9 cellular contexts compared by ENCODE assay signal in genomic region chr1:204150702-204151561, GRCh38. TPM values are rescaled to one million over a fixed set of nuclear protein-coding genes. Genes with fewer than 3 reads are reported as not detected.
DNase-seq lines count a peak whose midpoint lies in the region; TF ChIP-seq lines count a peak whose summit lies in the region.
"Had no signal": no experiment of that assay in that cellular context is flagged by ENCODE, and none has a peak within 500 bp of the region (broad histone marks: within the 10 kb centered on the region; RNA-seq: fewer than 3 reads in every experiment).

No MANE protein-coding gene starts in this region.

- intact Hi-C loops in activated T-helper 1 cell treated with anti-CD3 and anti-CD28 coated beads, Interleukin-12 subunit alpha, Interleukin-12 subunit beta, Interleukin-2, Interleukin-4 antibody, amounts not matched to agents 30 ng/mL and 10 ng/mL and 1 ng/mL, durations not matched to agents 14 hours and 24 hours and 36 hours (cut with micrococcal nuclease), result no loop called here

- TF ChIP-seq CTCF in HFF-Myc (IDR thresholded peaks at IDR 0.05; ENCODE audit: low read depth, low read length, missing control alignments) (no peak), right atrium auricular region (IDR thresholded peaks at IDR 0.05) (no peak)

- no peak overlapping the region for H3K27ac Mint-ChIP-seq in activated T-helper 1 cell treated with anti-CD3 and anti-CD28 coated beads, Interleukin-12 subunit alpha, Interleukin-12 subunit beta, Interleukin-2, Interleukin-4 antibody, amounts not matched to agents 30 ng/mL and 10 ng/mL and 1 ng/mL, durations not matched to agents 14 hours and 24 hours and 36 hours

- H3K4me1 ChIP-seq in right atrium auricular region, result peaks cover 0 to 26% of the 10 kb centered on the region in 2 donors

- peaks cover 28% of the 10 kb centered on the region for H3K27me3 Mint-ChIP-seq in activated T-helper 1 cell treated with anti-CD3 and anti-CD28 coated beads, Interleukin-12 subunit alpha, Interleukin-12 subunit beta, Interleukin-2, Interleukin-4 antibody, amounts not matched to agents 30 ng/mL and 10 ng/mL and 1 ng/mL, durations not matched to agents 14 hours and 24 hours and 36 hours (ENCODE audit: insufficient read depth)

- H3K36me3 Mint-ChIP-seq in activated T-helper 1 cell treated with anti-CD3 and anti-CD28 coated beads, Interleukin-12 subunit alpha, Interleukin-12 subunit beta, Interleukin-2, Interleukin-4 antibody, amounts not matched to agents 30 ng/mL and 10 ng/mL and 1 ng/mL, durations not matched to agents 14 hours and 24 hours and 36 hours (ENCODE audit: low read depth), result no peaks in the 10 kb centered on the region

- H3K9me3 ChIP-seq in right atrium auricular region, result no peaks in the 10 kb centered on the region

- H3K4me3 ChIP-seq in HFF-Myc (replicated peaks; ENCODE audit: low read depth, low read length), result peak overlapping the region; percentile 50
- H3K4me3 ChIP-seq in right atrium auricular region, result peak overlapping the region; percentile 59 to 72
- peak overlapping the region; percentile 61 for H3K4me3 ChIP-seq in skeletal muscle cell (ENCODE audit: low read depth, low read length)

- no peaks in the 10 kb centered on the region for H3K4me1 Mint-ChIP-seq in activated T-helper 1 cell treated with anti-CD3 and anti-CD28 coated beads, Interleukin-12 subunit alpha, Interleukin-12 subunit beta, Interleukin-2, Interleukin-4 antibody, amounts not matched to agents 30 ng/mL and 10 ng/mL and 1 ng/mL, durations not matched to agents 14 hours and 24 hours and 36 hours (ENCODE audit: low read depth)

- H3K36me3 ChIP-seq in right atrium auricular region, result no peaks in the 10 kb centered on the region

- H3K27me3 ChIP-seq in right atrium auricular region, result no peaks in the 10 kb centered on the region

- H3K9me3 Mint-ChIP-seq in activated T-helper 1 cell treated with anti-CD3 and anti-CD28 coated beads, Interleukin-12 subunit alpha, Interleukin-12 subunit beta, Interleukin-2, Interleukin-4 antibody, amounts not matched to agents 30 ng/mL and 10 ng/mL and 1 ng/mL, durations not matched to agents 14 hours and 24 hours and 36 hours, result no peaks in the 10 kb centered on the region

- peak overlapping the region; percentile 62 for H3K4me3 Mint-ChIP-seq in activated T-helper 1 cell treated with anti-CD3 and anti-CD28 coated beads, Interleukin-12 subunit alpha, Interleukin-12 subunit beta, Interleukin-2, Interleukin-4 antibody, amounts not matched to agents 30 ng/mL and 10 ng/mL and 1 ng/mL, durations not matched to agents 14 hours and 24 hours and 36 hours

- no peak for DNase-seq in HFF-Myc (ENCODE audit: extremely low read depth, low read depth)
- DNase-seq in activated T-helper 1 cell treated with anti-CD3 and anti-CD28 coated beads, Interleukin-12 subunit alpha, Interleukin-12 subunit beta, Interleukin-2, Interleukin-4 antibody, amounts not matched to agents 30 ng/mL and 10 ng/mL and 1 ng/mL, durations not matched to agents 14 hours and 24 hours and 36 hours (ENCODE audit: low spot score), result no peak
- peak; percentile 71 for DNase-seq in right atrium auricular region (ENCODE audit: low spot score)
- no peak for DNase-seq in skeletal muscle cell (ENCODE audit: low read depth)
- no peak for DNase-seq in putamen (ENCODE audit: low spot score)
- DNase-seq in EL, result no peak
- DNase-seq in stimulated activated CD4-positive, alpha-beta T cell treated with anti-CD3 and anti-CD28 coated beads, Interleukin-4, amount 100 ng/mL, for 1 hour, result no peak
- DNase-seq in SW480 (ENCODE audit: low spot score), result no peak

- H3K27ac ChIP-seq in right atrium auricular region, result peak overlapping the region; percentile 66 to 70

RNA-seq across cellular contexts. Expression of gene ETNK2, which starts 0.9 kb away (rescaled TPM):
- total RNA-seq in activated T-helper 1 cell treated with anti-CD3 and anti-CD28 coated beads, Interleukin-12 subunit alpha, Interleukin-12 subunit beta, Interleukin-2, Interleukin-4 antibody, amounts not matched to agents 30 ng/mL and 10 ng/mL and 1 ng/mL, durations not matched to agents 14 hours and 24 hours and 36 hours, result 0.16 TPM in 1 of 2 replicates, not detected in the other
- total RNA-seq in right atrium auricular region, result 10 to 100 TPM in 1 of 2 donors, 1 to 10 TPM in 1; 5.6 to 17.5 TPM

RNA-seq across cellular contexts. Expression of gene REN, which starts 15.2 kb away (rescaled TPM):
- not detected in 2 replicates for total RNA-seq in activated T-helper 1 cell treated with anti-CD3 and anti-CD28 coated beads, Interleukin-12 subunit alpha, Interleukin-12 subunit beta, Interleukin-2, Interleukin-4 antibody, amounts not matched to agents 30 ng/mL and 10 ng/mL and 1 ng/mL, durations not matched to agents 14 hours and 24 hours and 36 hours
- total RNA-seq in right atrium auricular region, result under 1 TPM in 1 of 2 donors, not detected in 1; 0.83 TPM
- total RNA-seq: LHCN-M2 had no signal

RNA-seq across cellular contexts. Expression of gene KISS1, which starts 45.4 kb away (rescaled TPM):
- total RNA-seq in activated T-helper 1 cell treated with anti-CD3 and anti-CD28 coated beads, Interleukin-12 subunit alpha, Interleukin-12 subunit beta, Interleukin-2, Interleukin-4 antibody, amounts not matched to agents 30 ng/mL and 10 ng/mL and 1 ng/mL, durations not matched to agents 14 hours and 24 hours and 36 hours, result not detected in 2 replicates
- total RNA-seq in right atrium auricular region, result not detected
- total RNA-seq: LHCN-M2 had no signal
